In the genomic region with DNA sequence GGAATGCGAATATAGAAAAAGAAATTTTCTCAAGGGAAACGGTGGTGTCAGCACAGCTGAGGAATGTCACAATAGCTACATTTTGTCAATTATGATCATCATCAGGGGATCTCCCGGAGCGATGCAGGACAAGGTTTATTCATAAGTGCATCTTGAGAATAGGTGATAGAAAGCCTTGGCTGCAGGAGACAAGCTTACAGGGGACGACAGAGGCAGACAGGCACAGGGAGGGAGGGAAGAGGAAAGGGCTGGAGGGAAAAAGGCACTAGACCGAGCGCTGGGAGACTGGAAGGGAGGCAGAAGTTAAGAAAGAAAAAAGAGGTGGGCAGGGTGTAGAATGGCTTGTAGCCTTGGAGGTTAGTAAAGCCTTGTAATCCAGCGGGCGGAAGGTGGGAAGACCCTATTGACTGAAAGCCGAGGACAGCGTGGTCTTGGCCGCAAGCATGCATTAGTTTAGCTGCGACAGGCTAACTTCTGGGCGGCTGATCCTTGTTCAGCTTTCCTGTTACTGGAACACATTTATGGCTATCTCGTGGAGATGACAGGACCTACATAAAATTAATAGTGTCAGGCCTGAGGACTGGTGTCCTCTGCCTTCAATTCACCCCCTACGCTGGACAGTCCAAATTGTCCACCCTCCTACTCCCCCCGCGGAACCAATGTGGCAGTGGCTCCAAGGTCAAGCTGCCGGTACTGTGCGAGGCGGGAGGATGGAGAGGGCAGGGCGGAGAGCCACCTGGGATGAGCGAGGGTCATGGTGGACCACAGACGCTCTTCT, we compare ENCODE assay signal across 8 cellular contexts. TPM values are rescaled to one million over a fixed set of nuclear protein-coding genes. Genes with fewer than 3 reads are reported as not detected.
A peak's percentile ranks its signal among the peaks of the same experiment; 100 is the strongest.
DNase-seq lines count a peak whose midpoint lies in the region; ATAC-seq and TF ChIP-seq lines count a peak whose summit lies in the region.

No MANE protein-coding gene starts in this region.

- peaks cover 5% of the 10 kb centered on the region for H3K36me3 Mint-ChIP-seq in central memory CD8-positive, alpha-beta T cell (ENCODE audit: insufficient read depth)

- H3K27me3 Mint-ChIP-seq in central memory CD8-positive, alpha-beta T cell = peaks cover 21% of the 10 kb centered on the region

- TF ChIP-seq CTCF in lower leg skin (IDR thresholded peaks at IDR 0.05) = no peak
- TF ChIP-seq CTCF in GM13976 (IDR thresholded peaks at IDR 0.05; ENCODE audit: borderline replicate concordance, control extremely low read depth, extremely low read depth, insufficient read depth, missing control alignments) = no peak

- WGBS in lower leg skin, 2 donors = 6 to 9% methylated on average over 23 to 24 of the region's 24 CpGs

- H3K9me3 Mint-ChIP-seq in central memory CD8-positive, alpha-beta T cell = no peaks in the 10 kb centered on the region

- no peak for TF ChIP-seq POLR2A in lower leg skin (IDR thresholded peaks at IDR 0.05)

- peak overlapping the region; percentile 38 for H3K4me3 ChIP-seq in lower leg skin (ENCODE audit: low read depth, poor library complexity, severe bottlenecking)

- H3K4me1 Mint-ChIP-seq in central memory CD8-positive, alpha-beta T cell = peaks cover 32% of the 10 kb centered on the region

- no peak for ATAC-seq in central memory CD8-positive, alpha-beta T cell (replicated peaks; ENCODE audit: extremely low read depth, poor library complexity, severe bottlenecking)
- no peak for ATAC-seq in HG03280 (IDR thresholded peaks at IDR 0.05; ENCODE audit: unreplicated experiment)

- peak overlapping the region; percentile 96 for H3K4me3 Mint-ChIP-seq in central memory CD8-positive, alpha-beta T cell

- DNase-seq in AG08396 (ENCODE audit: low spot score) (peak; percentile 22), M059J (ENCODE audit: low read depth) (peak; percentile 38), lower leg skin (ENCODE audit: low spot score in 2 of 2) (peak in 1 of 2 donors; percentile 81), substantia nigra (lab: John Stamatoyannopoulos, UW) (peak in 40 of 49 donors; percentile 3 to 69 (median 40)), amniotic stem cell (lab: John Stamatoyannopoulos, UW) (no peak), GM13976 (ENCODE audit: low spot score) (no peak)
- DNase-seq in central memory CD8-positive, alpha-beta T cell (ENCODE audit: low spot score in 2 of 2) = no peak

- H3K27ac ChIP-seq in substantia nigra (ENCODE audit: low read depth, low read length, poor library complexity, severe bottlenecking) = peak overlapping the region; percentile 88

- H3K27ac Mint-ChIP-seq in central memory CD8-positive, alpha-beta T cell (ENCODE audit: low read depth) = peak overlapping the region; percentile 86

- in situ Hi-C loops in GM13976 (cut with MboI; ENCODE audit: low sequenced_read_pairs, unreplicated experiment) = no loop called here

- intact Hi-C loops in lower leg skin (cut with DNase I; ENCODE audit: low total_unique reads) = no loop called here

RNA-seq across cellular contexts. Expression of a gene that starts 1.5 kb away (rescaled TPM):
- 66.6 and 76.6 TPM in 2 replicates for total RNA-seq in M059J (2014; rRNA removed; shearing (Covaris generic))
- 1 to 10 TPM; 4.4 to 7.1 (median 5.8) TPM for total RNA-seq in lower leg skin

Comparison
In these comparisons a context has a peak if more than half of its experiments do, and no peak if none do; other contexts are left out.
1. DNase-seq: peak in AG08396 (single experiment), M059J (single experiment) and substantia nigra (40 of 49); none in central memory CD8-positive, alpha-beta T cell (0 of 2), amniotic stem cell (single experiment) and GM13976 (single experiment).